In genomic region chr17:28841901-28842281, GRCh38 we compare ENCODE assay signal across 1 cellular context.
TF ChIP-seq lines count a peak whose summit lies in the region.

No MANE protein-coding gene starts in this region.

TF ChIP-seq in IMR-90, 13 proteins besides CTCF, POLR2A, EP300 and RAD21:
- TF ChIP-seq CHD1 (IDR thresholded peaks at IDR 0.05; ENCODE audit: low read depth, low read length): no peak
- no peak for TF ChIP-seq NFE2L2 (IDR thresholded peaks at IDR 0.05; ENCODE audit: low read depth, low read length)
- no peak for TF ChIP-seq RCOR1 (IDR thresholded peaks at IDR 0.05; ENCODE audit: insufficient replicate concordance, low read length)
- no peak for TF ChIP-seq RFX5 (IDR thresholded peaks at IDR 0.05; ENCODE audit: low read depth, low read length)
- TF ChIP-seq MAZ (IDR thresholded peaks at IDR 0.05; ENCODE audit: borderline replicate concordance, low read depth, low read length): no peak
TF ChIP-seq in IMR-90: peak in this region for 0.
